ENCODE assay signal across 35 cellular contexts in genomic region chr13:76123548-76123947, GRCh38.
DNase-seq lines count a peak whose midpoint lies in the region; ATAC-seq, FAIRE-seq and TF ChIP-seq lines count a peak whose summit lies in the region.
"Had no signal": no experiment of that assay in that cellular context is flagged by ENCODE, and none has a peak within 500 bp of the region (broad histone marks: within the 10 kb centered on the region; RNA-seq: fewer than 3 reads in every experiment).

No MANE protein-coding gene starts in this region.

- no peak overlapping the region for H2AFZ ChIP-seq in K562 (ENCODE audit: low read depth, low read length)

- H3K36me3 ChIP-seq in HEK293 (ENCODE audit: control insufficient read depth in 2 of 2, insufficient read depth in 1 of 2, low read length in 2 of 2), result no peaks in the 10 kb centered on the region
- H3K36me3 ChIP-seq in adipocyte (ENCODE audit: control insufficient read depth, insufficient read depth, low read length, severe bottlenecking), result no peaks in the 10 kb centered on the region
- no peaks in the 10 kb centered on the region for H3K36me3 ChIP-seq in K562 (ENCODE audit: control insufficient read depth, insufficient read depth, low read length)
- H3K36me3 ChIP-seq: BE2C; BLaER1; BLaER1 treated with 17β-estradiol and CSF1 and Interleukin-3, amounts not matched to agents 10 nM and 100 nM had no signal

- peak; percentile 3 for DNase-seq in OCI-M1 (lab: John Stamatoyannopoulos, UW)
- no peak for DNase-seq in adipocyte (ENCODE audit: low read depth)
- no peak for DNase-seq in K562 (ENCODE audit: extremely low read depth in 1 of 4, low spot score in 3 of 4)
- DNase-seq in HuH-7 (ENCODE audit: low spot score), result no peak
- DNase-seq in GM13976 (ENCODE audit: low spot score), result no peak
- DNase-seq in hepatic stellate cell (ENCODE audit: low spot score), result no peak
- DNase-seq in stimulated activated CD4-positive, alpha-beta T cell treated with anti-CD3 and anti-CD28 coated beads, Interleukin-4, amount 100 ng/mL, for 1 hour, result no peak
- DNase-seq: 8988T; ACHN; AML-193; BE2C; C1 segment of cervical spinal cord; Caco-2; Calu3; CD4-positive, alpha-beta memory T cell; CD4-positive, alpha-beta T cell; CD4-positive, CD25-positive, alpha-beta regulatory T cell; CD8-positive, alpha-beta memory T cell; CD8-positive, alpha-beta T cell; COR-L47; DMS 273 treated with DMSO at 0.1 percent for 48 hours; DMS153; DMS53; DMS79; DMS79 treated with DMSO at 0.1 percent for 48 hours; DND-41; EL had no signal

- H3K4me2 ChIP-seq in K562 (ENCODE audit: insufficient read depth, low read length), result no peak overlapping the region
- H3K4me2 ChIP-seq: A549; BLaER1; BLaER1 treated with 17β-estradiol and CSF1 and Interleukin-3, amounts not matched to agents 10 nM and 100 nM had no signal

- POLR2A ChIA-PET in HEK293 (lab: Yijun Ruan, JAX), result no interaction called here
- POLR2A ChIA-PET in K562 (lab: Yijun Ruan, JAX), result no interaction called here

- no peak for ATAC-seq in K562
- ATAC-seq: A549; CD8-positive, alpha-beta T cell had no signal

- H4K20me1 ChIP-seq in K562 (replicated peaks; ENCODE audit: control insufficient read depth, insufficient read depth, low read length), result no peaks in the 10 kb centered on the region
- H4K20me1 ChIP-seq: BLaER1; BLaER1 treated with 17β-estradiol and CSF1 and Interleukin-3, amounts not matched to agents 10 nM and 100 nM had no signal

- FAIRE-seq in K562 (lab: Jason Lieb, UNC), result no peak
- FAIRE-seq: A204.1, A549, D721Med had no signal

- no peak for TF ChIP-seq POLR2A in K562 (conservative IDR thresholded peaks at IDR 0.05)

- CTCF ChIA-PET in HEK293 (lab: Yijun Ruan, JAX) (no interaction called here), K562 (lab: Yijun Ruan, JAX; ENCODE audit: low intra/inter-chr PET ratio) (no interaction called here)

- BruUV-seq in K562 (replicated peaks; lab: Mats Ljungman, UMichigan), result no TSS peak

- in situ Hi-C loops in K562 (cut with MboI), result no loop called here
- in situ Hi-C loops in GM13976 (cut with MboI; ENCODE audit: low sequenced_read_pairs, unreplicated experiment), result no loop called here

- H3K79me2 ChIP-seq in K562 (ENCODE audit: control insufficient read depth, insufficient read depth, low read length), result no peaks in the 10 kb centered on the region

- H3K27me3 ChIP-seq in adipocyte (replicated peaks; ENCODE audit: control insufficient read depth, insufficient read depth, low read length) (no peaks in the 10 kb centered on the region), K562 (ENCODE audit: control insufficient read depth in 2 of 2, insufficient read depth in 2 of 2, low read length in 2 of 2) (no peaks in the 10 kb centered on the region)
- H3K27me3 ChIP-seq: BE2C; BLaER1; BLaER1 treated with 17β-estradiol and CSF1 and Interleukin-3, amounts not matched to agents 10 nM and 100 nM had no signal

- H3K4me3 ChIP-seq in HEK293 (ENCODE audit: low read depth, low read length) (no peak overlapping the region), adipocyte (ENCODE audit: low read length) (peak overlapping the region; percentile 37), K562 (no peak overlapping the region)
- H3K4me3 ChIP-seq: A549; BLaER1; BLaER1 treated with 17β-estradiol and CSF1 and Interleukin-3, amounts not matched to agents 10 nM and 100 nM had no signal

- no peak for TF ChIP-seq RAD21 in K562 (CRISPR knock-in tag; conservative IDR thresholded peaks at IDR 0.05 in 1 of 2, IDR thresholded peaks at IDR 0.05 in 1 of 2)

- TF ChIP-seq CTCF in HEK293 (tag by site-specific recombination; IDR thresholded peaks at IDR 0.05), result no peak
- TF ChIP-seq CTCF in K562 (IDR thresholded peaks at IDR 0.05 in 2 of 3, conservative IDR thresholded peaks at IDR 0.05 in 1 of 3; ENCODE audit: insufficient read depth in 2 of 3, low read depth in 1 of 3, low read length in 3 of 3), result no peak
- no peak for TF ChIP-seq CTCF in GM13976 (IDR thresholded peaks at IDR 0.05; ENCODE audit: borderline replicate concordance, control extremely low read depth, extremely low read depth, insufficient read depth, missing control alignments)

- H3K9me3 ChIP-seq in HEK293 (ENCODE audit: control insufficient read depth, insufficient read depth, low read depth, low read length) (no peaks in the 10 kb centered on the region), adipocyte (ENCODE audit: control insufficient read depth, low read length) (peaks cover 17% of the 10 kb centered on the region), K562 (replicated peaks; ENCODE audit: control insufficient read depth, insufficient read depth, low read depth, low read length) (no peaks in the 10 kb centered on the region)
- H3K9me3 ChIP-seq: A549, BE2C had no signal

- no peak overlapping the region for H3K9ac ChIP-seq in adipocyte (ENCODE audit: low read length)
- no peak overlapping the region for H3K9ac ChIP-seq in K562 (ENCODE audit: insufficient read depth in 1 of 2, low read depth in 2 of 2, low read length in 2 of 2)
- H3K9ac ChIP-seq: BLaER1; BLaER1 treated with 17β-estradiol and CSF1 and Interleukin-3, amounts not matched to agents 10 nM and 100 nM had no signal

- no peak for TF ChIP-seq EP300 in K562 (IDR thresholded peaks at IDR 0.05; ENCODE audit: low read length)

- H3K27ac ChIP-seq in HEK293 (ENCODE audit: extremely low read depth, low read depth, low read length) (no peak overlapping the region), K562 (ENCODE audit: extremely low read depth, low read depth, low read length) (no peak overlapping the region)
- H3K27ac ChIP-seq: 22Rv1; A549; BLaER1; BLaER1 treated with 17β-estradiol and CSF1 and Interleukin-3, amounts not matched to agents 10 nM and 100 nM; C4-2B had no signal

- H3K4me1 ChIP-seq in HEK293 (ENCODE audit: control insufficient read depth, insufficient read depth, low read length), result no peaks in the 10 kb centered on the region
- H3K4me1 ChIP-seq in adipocyte (ENCODE audit: control insufficient read depth, insufficient read depth, low read length), result no peaks in the 10 kb centered on the region
- H3K4me1 ChIP-seq in K562 (replicated peaks in 1 of 2; ENCODE audit: control insufficient read depth in 2 of 2, insufficient read depth in 2 of 2, low read length in 2 of 2), result no peaks in the 10 kb centered on the region
- H3K4me1 ChIP-seq: A549; BE2C; BLaER1; BLaER1 treated with 17β-estradiol and CSF1 and Interleukin-3, amounts not matched to agents 10 nM and 100 nM; Caco-2 had no signal

- no peaks in the 10 kb centered on the region for H3K9me1 ChIP-seq in K562 (ENCODE audit: control insufficient read depth, insufficient read depth, low read length)

- intact Hi-C loops in K562 (cut with micrococcal nuclease), result no loop called here

TF ChIP-seq in HEK293, 187 proteins besides CTCF, POLR2A, EP300 and RAD21:
- peak; percentile 90 for TF ChIP-seq ZNF707 (tag by site-specific recombination; IDR thresholded peaks at IDR 0.05)
- TF ChIP-seq ZNF174 (tag by site-specific recombination; IDR thresholded peaks at IDR 0.05), result no peak
TF ChIP-seq in HEK293: peak in this region for 1.

TF ChIP-seq in K562, 482 proteins besides CTCF, POLR2A, EP300 and RAD21:
- TF ChIP-seq ZNF707 (CRISPR knock-in tag; conservative IDR thresholded peaks at IDR 0.05) (peak; percentile 88), ELK3 (CRISPR knock-in tag; IDR thresholded peaks at IDR 0.05) (no peak)

Comparison
In these comparisons a context has a peak if more than half of its experiments do, and no peak if none do; other contexts are left out.
1. Of the 44 proteins assayed by ChIP-seq in both K562 and HEK293: peak only in K562: none; only in HEK293: none; in both: ZNF707; in neither: 43.